Comparison of ENCODE assay signal across 24 cellular contexts in genomic region chr1:180253585-180254495, GRCh38. TPM values are rescaled to one million over a fixed set of nuclear protein-coding genes. Genes with fewer than 3 reads are reported as not detected.
DNase-seq lines count a peak whose midpoint lies in the region; ATAC-seq and TF ChIP-seq lines count a peak whose summit lies in the region.
"Had no signal": no experiment of that assay in that cellular context is flagged by ENCODE, and none has a peak within 500 bp of the region (broad histone marks: within the 10 kb centered on the region; RNA-seq: fewer than 3 reads in every experiment).

No MANE protein-coding gene starts in this region.

- H3K9me3 ChIP-seq in body of pancreas (no peaks in the 10 kb centered on the region), osteoblast (ENCODE audit: low read depth, low read length) (no peaks in the 10 kb centered on the region), stomach (no peaks in the 10 kb centered on the region)
- H3K9me3 ChIP-seq: A549, BLaER1 had no signal

- H4K20me1 ChIP-seq in GM23338 (replicated peaks; ENCODE audit: insufficient read depth) (0 out of 2 replicates have a peak, but pooled peaks cover 3% of the 10 kb centered on the region), osteoblast (ENCODE audit: insufficient read depth, low read length) (peaks cover 3% of the 10 kb centered on the region)

- H3K36me3 Mint-ChIP-seq in GM23338 (ENCODE audit: low read depth), result no peaks in the 10 kb centered on the region; the same call in 2 of the 3 replicates
- H3K36me3 Mint-ChIP-seq: CD4-positive, alpha-beta memory T cell had no signal

- no peak for TF ChIP-seq EP300 in stomach (IDR thresholded peaks at IDR 0.05)

- peaks cover 12% of the 10 kb centered on the region for H3K27me3 Mint-ChIP-seq in GM23338 (ENCODE audit: insufficient read depth, low read depth, poor library complexity)

- no peaks in the 10 kb centered on the region for H3F3A ChIP-seq in GM23338 (replicated peaks; ENCODE audit: low read depth)

- H3K27ac Mint-ChIP-seq in GM23338, result no peak overlapping the region
- H3K27ac Mint-ChIP-seq: CD4-positive, alpha-beta memory T cell; HFFc6 had no signal

- H3K4me3 ChIP-seq in GM23338, result no peak overlapping the region
- H3K4me3 ChIP-seq in body of pancreas, result no peak overlapping the region
- no peak overlapping the region for H3K4me3 ChIP-seq in osteoblast (ENCODE audit: insufficient read depth, low read length)
- no peak overlapping the region for H3K4me3 ChIP-seq in stomach
- H3K4me3 ChIP-seq: A549, BLaER1, GM12878 had no signal

- ATAC-seq in GM23338, result peak; percentile 10
- peak; percentile 82 for ATAC-seq in body of pancreas
- no peak for ATAC-seq in HG02623 (IDR thresholded peaks at IDR 0.05; ENCODE audit: unreplicated experiment)
- ATAC-seq in HG03432 (IDR thresholded peaks at IDR 0.05; ENCODE audit: unreplicated experiment), result no peak

- H3K4me2 ChIP-seq in GM23338, result no peak overlapping the region
- H3K4me2 ChIP-seq in osteoblast (ENCODE audit: insufficient read depth, low read length), result no peak overlapping the region
- H3K4me2 ChIP-seq: A549 had no signal

- H3K27ac ChIP-seq in GM23338 (ENCODE audit: low read depth), result no peak overlapping the region
- no peak overlapping the region for H3K27ac ChIP-seq in body of pancreas
- no peak overlapping the region for H3K27ac ChIP-seq in osteoblast (ENCODE audit: low read depth, low read length)
- no peak overlapping the region for H3K27ac ChIP-seq in stomach
- H3K27ac ChIP-seq: A549, BLaER1, HL-60 had no signal

- WGBS in body of pancreas, 2 donors, result 33 to 58% methylated on average over 10 to 30 of the region's 31 CpGs
- 53 to 68% (median 63%) methylated on average over 12 to 31 of the region's 31 CpGs for WGBS in stomach, 5 donors

- no peak for DNase-seq in GM23338 (ENCODE audit: low spot score)
- peak; percentile 59 for DNase-seq in HuH-7.5 (ENCODE audit: low spot score)
- DNase-seq in body of pancreas, result peak; percentile 76 to 88 (median 84)
- peak; percentile 80 for DNase-seq in osteoblast (ENCODE audit: insufficient read length, low spot score, missing footprints)
- no peak for DNase-seq in stomach
- DNase-seq: CD4-positive, alpha-beta memory T cell; GOT3; HFFc6; KBM-7; NCI-H1105 treated with DMSO at 0.1 percent for 48 hours; NCI-H1694; NCI-H2107; NCI-H226; NCI-H524; NCI-H82; PC-3; RPMI8226; SHP77 treated with DMSO at 0.1 percent for 48 hours had no signal

- H3K4me1 ChIP-seq in GM23338 (ENCODE audit: insufficient read depth), result peaks cover 12% of the 10 kb centered on the region
- peaks cover 21% of the 10 kb centered on the region for H3K4me1 ChIP-seq in body of pancreas
- H3K4me1 ChIP-seq in osteoblast (ENCODE audit: insufficient read depth, low read length), result no peaks in the 10 kb centered on the region
- no peaks in the 10 kb centered on the region for H3K4me1 ChIP-seq in stomach
- H3K4me1 ChIP-seq: A549 had no signal

- H3K79me2 ChIP-seq in GM23338 (replicated peaks; ENCODE audit: insufficient read depth), result no peaks in the 10 kb centered on the region
- H3K79me2 ChIP-seq in osteoblast (ENCODE audit: insufficient read depth, low read length), result no peaks in the 10 kb centered on the region

- H3K36me3 ChIP-seq in GM23338 (ENCODE audit: insufficient read depth), result no peaks in the 10 kb centered on the region
- no peaks in the 10 kb centered on the region for H3K36me3 ChIP-seq in body of pancreas (replicated peaks in 1 of 2; ENCODE audit: insufficient read depth in 1 of 2, low read depth in 2 of 2)
- no peaks in the 10 kb centered on the region for H3K36me3 ChIP-seq in osteoblast (ENCODE audit: insufficient read depth, low read length)
- no peaks in the 10 kb centered on the region for H3K36me3 ChIP-seq in stomach
- H3K36me3 ChIP-seq: BLaER1 had no signal

- TF ChIP-seq POLR2A in body of pancreas (IDR thresholded peaks at IDR 0.05) (no peak), stomach (IDR thresholded peaks at IDR 0.05) (no peak)

- H3K9me3 Mint-ChIP-seq in GM23338, result no peaks in the 10 kb centered on the region; the same call in 2 of the 3 replicates
- H3K9me3 Mint-ChIP-seq: CD4-positive, alpha-beta memory T cell; HFFc6 had no signal

- H3K27me3 ChIP-seq in GM23338 (ENCODE audit: insufficient read depth) (no peaks in the 10 kb centered on the region), body of pancreas (no peaks in the 10 kb centered on the region), osteoblast (ENCODE audit: insufficient read depth, low read length) (peaks cover 33% of the 10 kb centered on the region), stomach (peaks cover 13 to 82% (median 37%) of the 10 kb centered on the region in 3 donors)
- H3K27me3 ChIP-seq: BLaER1 had no signal

- intact Hi-C loops in body of pancreas (cut with DNase I) (loop anchor here (10.0 kb wide), 1 partner anchor 231 kb away; no protein-coding TSS in a partner anchor), stomach (cut with DNase I; ENCODE audit: low total_unique reads) (loop anchor here (10.0 kb wide), 1 partner anchor 231 kb away; no protein-coding TSS in a partner anchor)

- H2AFZ ChIP-seq in GM23338 (peak overlapping the region; percentile 32), osteoblast (ENCODE audit: low read length) (no peak overlapping the region)

- TF ChIP-seq CTCF in GM23338 (conservative IDR thresholded peaks at IDR 0.05; ENCODE audit: low read depth in 2 of 2), result no peak
- no peak for TF ChIP-seq CTCF in body of pancreas (IDR thresholded peaks at IDR 0.05)
- no peak for TF ChIP-seq CTCF in osteoblast (IDR thresholded peaks at IDR 0.05; ENCODE audit: extremely low read depth, low read depth, low read length)
- no peak for TF ChIP-seq CTCF in stomach (IDR thresholded peaks at IDR 0.05)

- no peak overlapping the region for H3K4me3 Mint-ChIP-seq in GM23338
- H3K4me3 Mint-ChIP-seq: CD4-positive, alpha-beta memory T cell; HFFc6 had no signal

- no peaks in the 10 kb centered on the region for H3K9me2 ChIP-seq in GM23338 (ENCODE audit: insufficient read depth)

- H3K4me1 Mint-ChIP-seq in GM23338, result peaks cover 50% of the 10 kb centered on the region

TF ChIP-seq in GM23338, 12 proteins besides CTCF, POLR2A, EP300 and RAD21 (continues in another document):
- TF ChIP-seq ZNF462 (CRISPR knock-in tag; IDR thresholded peaks at IDR 0.05) (no peak), ZNF114 (CRISPR knock-in tag; IDR thresholded peaks at IDR 0.05) (no peak), CREB1 (CRISPR knock-in tag; IDR thresholded peaks at IDR 0.05; ENCODE audit: low read depth) (no peak)

RNA-seq across cellular contexts. Expression of gene LHX4, which starts 23.8 kb away (rescaled TPM):
- total RNA-seq in GM23338 (2014; rRNA removed; shearing (Covaris generic)), result 2.5 and 2.9 TPM in 2 replicates
- 1.2 and 1.4 TPM in 2 replicates for polyA plus RNA-seq in GM23338 (2016; fragmentation: Nextera tagmentation; extraction: Ambion mirVana)
- not detected for total RNA-seq in body of pancreas
- total RNA-seq in osteoblast, result not detected in 2 replicates
- total RNA-seq in stomach, result under 1 TPM in 1 of 5 donors, not detected in 4; 0.18 TPM
- polyA plus RNA-seq in stomach, result under 1 TPM in 1 of 3 donors, not detected in 2; 0.03 TPM
- total RNA-seq: CD4-positive, alpha-beta memory T cell; GM12878 had no signal

Comparison
In these comparisons a context has a peak if more than half of its experiments do, and no peak if none do; other contexts are left out.
1. ATAC-seq: peak in GM23338 (single experiment) and body of pancreas (single experiment); none in HG02623 (single experiment) and HG03432 (single experiment).
2. DNase-seq: peak in HuH-7.5 (single experiment), body of pancreas (4 of 4) and osteoblast (single experiment); none in GM23338 (single experiment) and stomach (single experiment).